1 cellular context compared by ENCODE assay signal in genomic region chr5:90593083-90593482, GRCh38. TPM values are rescaled to one million over a fixed set of nuclear protein-coding genes. Genes with fewer than 3 reads are reported as not detected.
"Had no signal": no experiment of that assay in that cellular context is flagged by ENCODE, and none has a peak within 500 bp of the region (broad histone marks: within the 10 kb centered on the region; RNA-seq: fewer than 3 reads in every experiment).

No MANE protein-coding gene starts in this region.

RNA-seq across cellular contexts. Expression of gene ADGRV1, which starts 34.5 kb away (rescaled TPM):
- polyA plus RNA-seq: heart left ventricle had no signal
